In the genomic region with DNA sequence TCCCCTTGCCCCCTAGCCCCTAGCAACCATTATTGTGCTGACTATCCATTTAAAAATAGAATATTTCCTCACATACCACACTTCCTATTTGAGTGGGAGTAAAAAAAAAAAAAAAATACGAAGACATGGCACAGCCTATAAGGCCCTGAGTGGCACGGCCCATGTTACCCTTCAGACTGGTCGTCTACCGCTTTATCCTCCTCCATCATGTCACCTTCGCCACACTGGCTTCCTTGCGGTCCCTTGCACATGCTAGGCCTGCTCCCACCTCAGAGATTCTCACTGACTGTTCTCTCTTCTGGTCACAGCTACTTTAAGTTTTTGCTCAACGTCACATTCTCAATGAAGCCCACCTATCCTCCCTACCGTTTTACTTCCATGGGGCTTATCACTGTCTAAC, we compare ENCODE assay signal across 20 cellular contexts.
"Had no signal": no experiment of that assay in that cellular context is flagged by ENCODE, and none has a peak within 500 bp of the region (broad histone marks: within the 10 kb centered on the region; RNA-seq: fewer than 3 reads in every experiment).

No MANE protein-coding gene starts in this region.

- H3K4me3 Mint-ChIP-seq: naive B cell; neural crest cell; stimulated activated naive B cell treated with anti-CD40 and anti-IgM and Interleukin-4, amounts not matched to agents 10 μg/mL and 1 μg/mL and 100 μg/mL, for 72 hours; stimulated activated naive CD8-positive, alpha-beta T cell treated with anti-CD3 and anti-CD28 coated beads, Interleukin-15, amount 100 ng/mL, for 72 hours had no signal

- H3K27me3 Mint-ChIP-seq: naive B cell; stimulated activated naive B cell treated with anti-CD40 and anti-IgM and Interleukin-4, amounts not matched to agents 10 μg/mL and 1 μg/mL and 100 μg/mL, for 72 hours; stimulated activated naive CD8-positive, alpha-beta T cell treated with anti-CD3 and anti-CD28 coated beads, Interleukin-15, amount 100 ng/mL, for 72 hours had no signal

- H3K27ac Mint-ChIP-seq: stimulated activated naive B cell treated with anti-CD40 and anti-IgM and Interleukin-4, amounts not matched to agents 10 μg/mL and 1 μg/mL and 100 μg/mL, for 72 hours; stimulated activated naive CD8-positive, alpha-beta T cell treated with anti-CD3 and anti-CD28 coated beads, Interleukin-15, amount 100 ng/mL, for 72 hours had no signal

- H3K9me3 Mint-ChIP-seq: naive B cell; stimulated activated naive B cell treated with anti-CD40 and anti-IgM and Interleukin-4, amounts not matched to agents 10 μg/mL and 1 μg/mL and 100 μg/mL, for 72 hours had no signal

- H3K4me1 Mint-ChIP-seq: naive B cell; stimulated activated naive CD8-positive, alpha-beta T cell treated with anti-CD3 and anti-CD28 coated beads, Interleukin-15, amount 100 ng/mL, for 72 hours had no signal

- DNase-seq: cortex of kidney; dorsolateral prefrontal cortex; effector CD8-positive, alpha-beta T cell; heart left ventricle; hippocampal formation; kidney glomerular epithelial cell; mesendoderm; naive B cell; ovary; sigmoid colon; stimulated activated CD4-positive, alpha-beta T cell treated with anti-CD3 and anti-CD28 coated beads, Interleukin-2, amount 100 ng/mL, for 24 hours; stimulated activated CD4-positive, alpha-beta T cell treated with anti-CD3 and anti-CD28 coated beads, Interleukin-4, amount 100 ng/mL, for 4 hours; stimulated activated naive B cell treated with anti-CD40 and anti-IgM and Interleukin-4, amounts not matched to agents 10 μg/mL and 1 μg/mL and 100 μg/mL, for 72 hours; stimulated activated naive CD8-positive, alpha-beta T cell treated with anti-CD3 and anti-CD28 coated beads, Interleukin-15, amount 100 ng/mL, for 72 hours; testis had no signal

- ATAC-seq: esophagus mucosa; heart left ventricle; stimulated activated naive B cell treated with anti-CD40 and anti-IgM and Interleukin-4, amounts not matched to agents 10 μg/mL and 1 μg/mL and 100 μg/mL, for 72 hours; stimulated activated naive CD8-positive, alpha-beta T cell treated with anti-CD3 and anti-CD28 coated beads, Interleukin-15, amount 100 ng/mL, for 72 hours had no signal

- H3K27ac ChIP-seq: dorsolateral prefrontal cortex, heart left ventricle, ovary, right atrium auricular region, sigmoid colon, skin epidermis, testis, tibial nerve had no signal
